ENCODE assay signal across 28 cellular contexts in genomic region chr3:195181107-195181498, GRCh38.
A peak's percentile ranks its signal among the peaks of the same experiment; 100 is the strongest.
DNase-seq lines count a peak whose midpoint lies in the region; ATAC-seq and TF ChIP-seq lines count a peak whose summit lies in the region.
"Had no signal": no experiment of that assay in that cellular context is flagged by ENCODE, and none has a peak within 500 bp of the region (broad histone marks: within the 10 kb centered on the region; RNA-seq: fewer than 3 reads in every experiment).

No MANE protein-coding gene starts in this region.

- peaks cover 3 to 88% (median 69%) of the 10 kb centered on the region in 12 donors for H3K4me1 ChIP-seq in heart left ventricle
- H3K4me1 ChIP-seq in upper lobe of right lung = peaks cover 37% of the 10 kb centered on the region
- H3K4me1 ChIP-seq: A549 had no signal

- H3K36me3 Mint-ChIP-seq in brain = peaks cover 5% of the 10 kb centered on the region
- peaks cover 8% of the 10 kb centered on the region for H3K36me3 Mint-ChIP-seq in nephron (ENCODE audit: low read depth)
- H3K36me3 Mint-ChIP-seq: activated CD4-positive, alpha-beta memory T cell treated with anti-CD3 and anti-CD28 coated beads for 36 hours; activated naive CD4-positive, alpha-beta T cell treated with anti-CD3 and anti-CD28 coated beads, Interleukin-2, amount 10 ng/mL, durations not matched to agents 7 days and 5 days had no signal

- H3K27ac Mint-ChIP-seq in brain = peak overlapping the region in 4 of 5 experiments; percentile 24 to 83 (median 79)
- peak overlapping the region; percentile 5 to 87 (median 77) for H3K27ac Mint-ChIP-seq in nephron
- H3K27ac Mint-ChIP-seq: activated naive CD4-positive, alpha-beta T cell treated with anti-CD3 and anti-CD28 coated beads, Interleukin-2, amount 10 ng/mL, durations not matched to agents 7 days and 5 days; immature natural killer cell; memory B cell; progenitor cell of endocrine pancreas; stimulated activated naive B cell treated with anti-CD40 and anti-IgM and Interleukin-4, amounts not matched to agents 10 μg/mL and 1 μg/mL and 100 μg/mL, for 72 hours had no signal

- H3K27me3 ChIP-seq in heart left ventricle (no peaks in the 10 kb centered on the region), upper lobe of right lung (no peaks in the 10 kb centered on the region)
- H3K27me3 ChIP-seq: adrenal gland had no signal

- H3K27ac ChIP-seq in heart left ventricle = peak overlapping the region; percentile 48 to 91 (median 75)
- peak overlapping the region; percentile 39 for H3K27ac ChIP-seq in upper lobe of right lung
- H3K27ac ChIP-seq: A549, SK-N-MC had no signal

- H3K36me3 ChIP-seq in heart left ventricle (no peaks in the 10 kb centered on the region), upper lobe of right lung (no peaks in the 10 kb centered on the region)
- H3K36me3 ChIP-seq: adrenal gland had no signal

- ATAC-seq in heart left ventricle (no peak), left cardiac atrium (no peak), upper lobe of right lung (no peak)
- ATAC-seq: A549; GM12878; left colon; stimulated activated naive B cell treated with anti-CD40 and anti-IgM and Interleukin-4, amounts not matched to agents 10 μg/mL and 1 μg/mL and 100 μg/mL, for 72 hours had no signal

- H3K9me3 ChIP-seq in heart left ventricle (no peaks in the 10 kb centered on the region), upper lobe of right lung (no peaks in the 10 kb centered on the region)
- H3K9me3 ChIP-seq: A549, adrenal gland had no signal

- intact Hi-C loops in heart left ventricle (cut with DNase I) = loop anchor here in 1 of 10 donors (10.0 kb wide), 1 partner anchor 74 kb away; no protein-coding TSS in a partner anchor
- intact Hi-C loops in left cardiac atrium (cut with DNase I) = no loop called here
- intact Hi-C loops in upper lobe of right lung (cut with DNase I) = no loop called here

- no peak for DNase-seq in heart left ventricle
- no peak for DNase-seq in left cardiac atrium
- no peak for DNase-seq in upper lobe of right lung
- no peak for DNase-seq in NCI-H2196 treated with DMSO at 0.1 percent for 48 hours (lab: John Stamatoyannopoulos, UW; ENCODE audit: unreplicated experiment)
- no peak for DNase-seq in T-helper 9 cell
- no peak for DNase-seq in RPMI8226
- DNase-seq: activated CD4-positive, alpha-beta memory T cell treated with anti-CD3 and anti-CD28 coated beads for 36 hours; activated CD8-positive, alpha-beta memory T cell treated with anti-CD3 and anti-CD28 coated beads, Interleukin-2, amount 50 U/mL, for 48 hours; activated naive CD4-positive, alpha-beta T cell treated with anti-CD3 and anti-CD28 coated beads, Interleukin-2, amount 10 ng/mL, durations not matched to agents 7 days and 5 days; GOT3; HFFc6; hypothalamus; immature natural killer cell; left colon; NCI-H1092 treated with DMSO at 0.1 percent for 48 hours; NCI-H187 treated with DMSO at 0.1 percent for 48 hours; NCI-H526; NK-92 treated with Interleukin-12 subunit alpha and Interleukin-12 subunit beta, amount 100 ng/mL, for 24 hours; stimulated activated naive B cell treated with anti-CD40 and anti-IgM and Interleukin-4, amounts not matched to agents 10 μg/mL and 1 μg/mL and 100 μg/mL, for 72 hours had no signal

- H3K4me3 Mint-ChIP-seq in brain = no peak overlapping the region
- no peak overlapping the region for H3K4me3 Mint-ChIP-seq in nephron
- H3K4me3 Mint-ChIP-seq: activated naive CD4-positive, alpha-beta T cell treated with anti-CD3 and anti-CD28 coated beads, Interleukin-2, amount 10 ng/mL, durations not matched to agents 7 days and 5 days; central memory CD8-positive, alpha-beta T cell; immature natural killer cell; memory B cell; stimulated activated naive B cell treated with anti-CD40 and anti-IgM and Interleukin-4, amounts not matched to agents 10 μg/mL and 1 μg/mL and 100 μg/mL, for 72 hours had no signal

- H3K4me1 Mint-ChIP-seq in brain (peaks cover 83% of the 10 kb centered on the region), nephron (peaks cover 79% of the 10 kb centered on the region)

- H3K27me3 Mint-ChIP-seq in brain (no peaks in the 10 kb centered on the region), nephron (ENCODE audit: low read depth) (no peaks in the 10 kb centered on the region)
- H3K27me3 Mint-ChIP-seq: central memory CD8-positive, alpha-beta T cell; memory B cell had no signal

- H3K4me3 ChIP-seq in heart left ventricle (no peak overlapping the region), upper lobe of right lung (no peak overlapping the region)
- H3K4me3 ChIP-seq: A549, adrenal gland, GM12878, SK-N-MC had no signal

- no peaks in the 10 kb centered on the region for H3K9me3 Mint-ChIP-seq in brain
- H3K9me3 Mint-ChIP-seq in nephron = no peaks in the 10 kb centered on the region
- H3K9me3 Mint-ChIP-seq: activated CD4-positive, alpha-beta memory T cell treated with anti-CD3 and anti-CD28 coated beads for 36 hours; activated naive CD4-positive, alpha-beta T cell treated with anti-CD3 and anti-CD28 coated beads, Interleukin-2, amount 10 ng/mL, durations not matched to agents 7 days and 5 days; central memory CD8-positive, alpha-beta T cell; HFFc6; immature natural killer cell had no signal

- 67 to 89% (median 85%) methylated on average over 9 of the region's 9 CpGs for WGBS in heart left ventricle, 4 donors

- TF ChIP-seq CTCF in heart left ventricle (IDR thresholded peaks at IDR 0.05) = no peak
- TF ChIP-seq CTCF in brain (conservative IDR thresholded peaks at IDR 0.05) = no peak
- no peak for TF ChIP-seq CTCF in nephron (IDR thresholded peaks at IDR 0.05; ENCODE audit: unreplicated experiment in 3 of 3)
- TF ChIP-seq CTCF in upper lobe of right lung (IDR thresholded peaks at IDR 0.05) = no peak

- no peak for TF ChIP-seq POLR2A in heart left ventricle (IDR thresholded peaks at IDR 0.05)
